In the genomic region with DNA sequence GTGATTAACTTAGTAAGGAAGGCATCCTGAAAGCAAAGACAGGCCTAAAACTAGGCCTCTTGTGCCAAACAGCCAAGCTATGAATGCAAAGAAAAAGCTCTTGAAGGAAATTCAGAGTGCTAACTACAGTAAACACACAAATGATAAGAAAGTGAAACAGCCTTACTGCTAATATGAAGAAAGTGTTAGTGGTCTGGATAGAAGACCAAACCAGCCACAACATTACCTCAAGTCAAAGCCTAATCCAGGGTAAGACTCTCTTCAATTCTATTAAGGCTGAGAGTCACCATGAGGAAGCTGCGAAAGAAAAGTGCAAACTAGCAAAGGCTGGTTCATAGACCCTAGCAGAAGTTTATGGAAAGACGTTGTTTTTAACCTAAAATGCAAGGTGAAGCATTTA, we compare ENCODE assay signal across 22 cellular contexts.
A peak's percentile ranks its signal among the peaks of the same experiment; 100 is the strongest.
DNase-seq lines count a peak whose midpoint lies in the region; ATAC-seq, FAIRE-seq and TF ChIP-seq lines count a peak whose summit lies in the region.
"Had no signal": no experiment of that assay in that cellular context is flagged by ENCODE, and none has a peak within 500 bp of the region (broad histone marks: within the 10 kb centered on the region; RNA-seq: fewer than 3 reads in every experiment).

No MANE protein-coding gene starts in this region.

- no peak for TF ChIP-seq CTCF in kidney (IDR thresholded peaks at IDR 0.05; ENCODE audit: borderline replicate concordance, extremely low read depth, insufficient read depth)

- H3K4me1 Mint-ChIP-seq in immature natural killer cell: peaks cover 15 to 22% of the 10 kb centered on the region in 2 donors
- H3K4me1 Mint-ChIP-seq: nephron progenitor cell had no signal

- no peak overlapping the region for H3K27ac ChIP-seq in kidney (ENCODE audit: low read depth in 2 of 2, low read length in 2 of 2)
- H3K27ac ChIP-seq: BLaER1 treated with 17β-estradiol and CSF1 and Interleukin-3, amounts not matched to agents 10 nM and 100 nM; Peyer's patch; right atrium auricular region; tibial artery; VCaP had no signal

- in situ Hi-C loops in ACHN (cut with HindIII; ENCODE audit: low pct_ligation_motif_present, low pct_unique_long_range_greater_than_20kb, low sequenced_read_pairs): no loop called here

- H3K9me3 Mint-ChIP-seq in immature natural killer cell: peaks cover 0 to 2% (median 0%) of the 10 kb centered on the region in 6 donors
- H3K9me3 Mint-ChIP-seq: activated naive CD4-positive, alpha-beta T cell treated with anti-CD3 and anti-CD28 coated beads, Interleukin-2, amount 10 ng/mL, durations not matched to agents 7 days and 5 days; nephron progenitor cell had no signal

- intact Hi-C loops in kidney (cut with DNase I): no loop called here

- H3K36me3 Mint-ChIP-seq in immature natural killer cell: peaks cover 5 to 13% (median 6%) of the 10 kb centered on the region in 3 donors

- peak overlapping the region in 4 of 5 donors; percentile 18 to 58 (median 42) for H3K4me3 Mint-ChIP-seq in immature natural killer cell
- H3K4me3 Mint-ChIP-seq: activated CD8-positive, alpha-beta memory T cell treated with anti-CD3 and anti-CD28 coated beads, Interleukin-2, amount 10 ng/mL, durations not matched to agents 7 days and 5 days; activated naive CD4-positive, alpha-beta T cell treated with anti-CD3 and anti-CD28 coated beads, Interleukin-2, amount 10 ng/mL, durations not matched to agents 7 days and 5 days; nephron progenitor cell had no signal

- FAIRE-seq in kidney (lab: Jason Lieb, UNC): no peak
- FAIRE-seq: bronchial epithelial cell had no signal

- no peak overlapping the region for H3K4me3 ChIP-seq in kidney (ENCODE audit: low read length in 2 of 2)
- H3K4me3 ChIP-seq: BLaER1 treated with 17β-estradiol and CSF1 and Interleukin-3, amounts not matched to agents 10 nM and 100 nM; MG63; Peyer's patch; right atrium auricular region; tibial artery had no signal

- DNase-seq in immature natural killer cell (peak; percentile 16 to 44 (median 38)), kidney (no peak), Kasumi-1 (lab: John Stamatoyannopoulos, UW) (no peak), ACHN (no peak)
- DNase-seq: activated CD8-positive, alpha-beta memory T cell treated with anti-CD3 and anti-CD28 coated beads, Interleukin-2, amount 10 ng/mL, durations not matched to agents 7 days and 5 days; activated naive CD4-positive, alpha-beta T cell treated with anti-CD3 and anti-CD28 coated beads, Interleukin-2, amount 10 ng/mL, durations not matched to agents 7 days and 5 days; DMS79 treated with DMSO at 0.1 percent for 48 hours; effector CD8-positive, alpha-beta T cell; MG63; NCI-H2029; NCI-H526; nephron progenitor cell; Peyer's patch; stimulated activated CD4-positive, alpha-beta T cell treated with anti-CD3 and anti-CD28 coated beads, Interleukin-1b, Interleukin-23, amount 100 ng/mL, for 48 hours; tibial artery had no signal

- H3K27me3 Mint-ChIP-seq in immature natural killer cell (ENCODE audit: low read depth in 3 of 3): no peaks in the 10 kb centered on the region
- H3K27me3 Mint-ChIP-seq: activated CD8-positive, alpha-beta memory T cell treated with anti-CD3 and anti-CD28 coated beads, Interleukin-2, amount 10 ng/mL, durations not matched to agents 7 days and 5 days; activated naive CD4-positive, alpha-beta T cell treated with anti-CD3 and anti-CD28 coated beads, Interleukin-2, amount 10 ng/mL, durations not matched to agents 7 days and 5 days had no signal

- H3K27ac Mint-ChIP-seq in immature natural killer cell: peak overlapping the region in 4 of 6 donors; percentile 44 to 74 (median 66)
- H3K27ac Mint-ChIP-seq: activated CD8-positive, alpha-beta memory T cell treated with anti-CD3 and anti-CD28 coated beads, Interleukin-2, amount 10 ng/mL, durations not matched to agents 7 days and 5 days; activated naive CD4-positive, alpha-beta T cell treated with anti-CD3 and anti-CD28 coated beads, Interleukin-2, amount 10 ng/mL, durations not matched to agents 7 days and 5 days; nephron progenitor cell had no signal

- no peaks in the 10 kb centered on the region for H3K36me3 ChIP-seq in kidney (ENCODE audit: control insufficient read depth in 1 of 2, insufficient read depth in 2 of 2, low read length in 2 of 2)
- H3K36me3 ChIP-seq: Peyer's patch, right atrium auricular region had no signal

- ATAC-seq in GM18873 (IDR thresholded peaks at IDR 0.05; ENCODE audit: low FRiP score, unreplicated experiment): peak; percentile 50
- ATAC-seq in GM21423 (IDR thresholded peaks at IDR 0.05; ENCODE audit: unreplicated experiment): peak; percentile 87
- peak; percentile 62 for ATAC-seq in HG03095 (IDR thresholded peaks at IDR 0.05; ENCODE audit: unreplicated experiment)
- ATAC-seq: activated CD8-positive, alpha-beta memory T cell treated with anti-CD3 and anti-CD28 coated beads, Interleukin-2, amount 10 ng/mL, durations not matched to agents 7 days and 5 days had no signal

- H3K9ac ChIP-seq in kidney (ENCODE audit: low read length in 2 of 2): no peak overlapping the region
- H3K9ac ChIP-seq: BLaER1 treated with 17β-estradiol and CSF1 and Interleukin-3, amounts not matched to agents 10 nM and 100 nM had no signal

- no peaks in the 10 kb centered on the region for H3K9me3 ChIP-seq in kidney (ENCODE audit: control insufficient read depth in 1 of 2, low read length in 2 of 2)
- H3K9me3 ChIP-seq: MG63, Peyer's patch, right atrium auricular region, tibial artery had no signal

- H3K4me1 ChIP-seq in kidney (ENCODE audit: control insufficient read depth in 1 of 2, insufficient read depth in 1 of 2, low read depth in 1 of 2, low read length in 2 of 2): no peaks in the 10 kb centered on the region
- H3K4me1 ChIP-seq: BLaER1 treated with 17β-estradiol and CSF1 and Interleukin-3, amounts not matched to agents 10 nM and 100 nM; Peyer's patch; right atrium auricular region; tibial artery had no signal

Comparison
In these comparisons a context has a peak if more than half of its experiments do, and no peak if none do; other contexts are left out.
1. DNase-seq: peak in immature natural killer cell (3 of 3); none in kidney (single experiment), Kasumi-1 (0 of 2) and ACHN (single experiment).
2. Peak in every context shown above with its lines, with median percentiles within 50 percentile points of each other: ATAC-seq.